8 cellular contexts compared by ENCODE assay signal in the genomic region with DNA sequence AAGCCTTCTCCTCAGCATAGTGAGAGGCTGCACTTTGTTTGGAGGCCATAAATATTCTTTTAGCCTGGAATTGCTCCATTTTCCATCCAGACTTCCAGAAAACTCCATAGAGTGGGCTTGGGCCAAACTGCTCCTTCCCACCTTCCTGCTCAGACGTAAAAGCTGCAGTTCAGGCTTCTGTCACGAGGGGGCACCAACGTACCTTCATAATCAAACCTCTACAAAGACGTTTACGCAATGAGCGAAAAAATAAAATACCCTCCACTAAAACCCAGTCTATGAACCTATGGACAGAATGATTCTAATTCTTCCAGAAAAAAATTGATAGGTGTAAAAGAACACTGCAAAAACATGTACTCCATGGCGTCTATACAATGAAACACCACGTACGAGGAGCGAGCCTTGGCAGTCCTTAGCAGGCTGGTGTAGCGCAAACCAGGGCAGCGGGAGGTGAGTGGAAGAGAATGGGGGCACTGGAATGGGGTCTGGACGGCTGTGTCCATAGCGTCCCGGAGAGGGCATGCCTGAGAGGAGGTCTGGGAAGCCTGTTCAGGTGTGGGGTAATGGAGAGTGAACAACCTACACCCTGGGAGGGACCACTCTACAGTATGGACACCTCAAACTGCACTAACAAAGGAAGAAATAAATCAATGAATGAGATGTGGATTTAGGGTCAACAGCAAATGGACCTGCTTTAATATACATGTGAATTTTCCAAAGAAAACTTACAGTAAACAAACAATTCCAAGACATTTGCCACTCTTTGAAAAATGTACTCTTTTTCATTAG. TPM values are rescaled to one million over a fixed set of nuclear protein-coding genes. Genes with fewer than 3 reads are reported as not detected.
A peak's percentile ranks its signal among the peaks of the same experiment; 100 is the strongest.
DNase-seq lines count a peak whose midpoint lies in the region.

No MANE protein-coding gene starts in this region.

- no peak overlapping the region for H3K27ac ChIP-seq in HUES6 (ENCODE audit: low read depth, low read length)
- no peak overlapping the region for H3K27ac ChIP-seq in neuronal stem cell (replicated peaks; ENCODE audit: low read length)
- no peak overlapping the region for H3K27ac ChIP-seq in stomach smooth muscle (ENCODE audit: low read length)

- H2BK5ac ChIP-seq in neuronal stem cell (ENCODE audit: low read length) = no peak overlapping the region

- WGBS in neuronal stem cell (ENCODE audit: extremely low coverage in 2 of 2, insufficient read length in 2 of 2, insufficient replicate concordance in 1 of 2), 2 donors = no CpG with 5 or more reads among the region's 15 CpGs

- no peak overlapping the region for H2BK15ac ChIP-seq in neuronal stem cell (ENCODE audit: low read length)

- H2AFZ ChIP-seq in neuronal stem cell (ENCODE audit: low read length) = peak overlapping the region; percentile 72

- H3K27me3 ChIP-seq in HUES6 (ENCODE audit: control insufficient read depth, insufficient read depth, low read length) = peaks cover 16% of the 10 kb centered on the region; the same call in 1 of the 2 replicates
- H3K27me3 ChIP-seq in neuronal stem cell (ENCODE audit: control insufficient read depth in 3 of 3, insufficient read depth in 3 of 3, low read depth in 1 of 3, low read length in 3 of 3) = no peaks in the 10 kb centered on the region
- H3K27me3 ChIP-seq in stomach smooth muscle (ENCODE audit: control insufficient read depth in 1 of 2, insufficient read depth in 2 of 2, low read length in 2 of 2) = peaks cover 0 to 7% of the 10 kb centered on the region in 2 donors

- H3K9ac ChIP-seq in HUES6 (ENCODE audit: low read length) = peak overlapping the region; percentile 15
- H3K9ac ChIP-seq in neuronal stem cell (ENCODE audit: low read depth, low read length, poor library complexity) = no peak overlapping the region
- H3K9ac ChIP-seq in stomach smooth muscle (ENCODE audit: low read length in 2 of 2) = peak overlapping the region; percentile 24 to 55

- no peaks in the 10 kb centered on the region for H3K79me1 ChIP-seq in neuronal stem cell (ENCODE audit: low read depth, low read length)

- no peaks in the 10 kb centered on the region; the same call in 1 of the 2 replicates for H3K4me1 ChIP-seq in HUES6 (ENCODE audit: control insufficient read depth, insufficient read depth, low read length)
- H3K4me1 ChIP-seq in neuronal stem cell (ENCODE audit: control insufficient read depth in 2 of 2, insufficient read depth in 1 of 2, low read depth in 1 of 2, low read length in 2 of 2) = no peaks in the 10 kb centered on the region
- peaks cover 10% of the 10 kb centered on the region for H3K4me1 ChIP-seq in stomach smooth muscle (ENCODE audit: control insufficient read depth, insufficient read depth, low read length)

- no peak overlapping the region for H2AK5ac ChIP-seq in neuronal stem cell (ENCODE audit: low read depth, low read length)

- H2BK12ac ChIP-seq in neuronal stem cell (ENCODE audit: low read length) = no peak overlapping the region

- no peak overlapping the region for H3K23ac ChIP-seq in neuronal stem cell (ENCODE audit: low read depth, low read length, poor library complexity)

- H4K91ac ChIP-seq in neuronal stem cell (ENCODE audit: low read depth, low read length, poor library complexity) = no peak overlapping the region

- DNase-seq in NCI-H510A treated with DMSO at 0.1 percent for 48 hours (lab: John Stamatoyannopoulos, UW) (peak; percentile 58), NCI-H510A (lab: John Stamatoyannopoulos, UW) (no peak), RKO (ENCODE audit: low spot score) (peak; percentile 66), foreskin melanocyte (peak; percentile 48), neuronal stem cell (ENCODE audit: low spot score) (peak; percentile 67)
- DNase-seq in activated naive CD4-positive, alpha-beta T cell (lab: John Stamatoyannopoulos, UW) = peak; percentile 21 to 65 (median 56)

- peak overlapping the region; percentile 42 for H3K4me2 ChIP-seq in neuronal stem cell (ENCODE audit: insufficient read depth, low read length, poor library complexity, severe bottlenecking)

- H4K8ac ChIP-seq in neuronal stem cell (ENCODE audit: low read depth, low read length) = no peak overlapping the region

- peak overlapping the region; percentile 55 for H3K4me3 ChIP-seq in HUES6 (ENCODE audit: low read depth, low read length)
- peak overlapping the region; percentile 11 to 72 for H3K4me3 ChIP-seq in neuronal stem cell (ENCODE audit: low read length in 2 of 2)
- H3K4me3 ChIP-seq in stomach smooth muscle (ENCODE audit: low read length in 2 of 2) = peak overlapping the region; percentile 28 to 76

- H3K36me3 ChIP-seq in HUES6 (ENCODE audit: control insufficient read depth, insufficient read depth, low read length) (no peaks in the 10 kb centered on the region), neuronal stem cell (replicated peaks in 1 of 2; ENCODE audit: control insufficient read depth in 2 of 2, insufficient read depth in 2 of 2, low read length in 2 of 2) (no peaks in the 10 kb centered on the region), stomach smooth muscle (ENCODE audit: control insufficient read depth in 2 of 2, insufficient read depth in 2 of 2, low read length in 2 of 2) (peaks cover 0 to 2% of the 10 kb centered on the region in 2 donors)

- no peak overlapping the region for H3K18ac ChIP-seq in neuronal stem cell (ENCODE audit: low read length)

- no peak overlapping the region for H3K14ac ChIP-seq in neuronal stem cell (ENCODE audit: low read length)

- no peak overlapping the region for H3K4ac ChIP-seq in neuronal stem cell (ENCODE audit: low read length)

- no peak overlapping the region for H2BK120ac ChIP-seq in neuronal stem cell (ENCODE audit: low read depth, low read length)

- no peaks in the 10 kb centered on the region for H3K9me3 ChIP-seq in HUES6 (ENCODE audit: control insufficient read depth, insufficient read depth, low read depth, low read length)
- no peaks in the 10 kb centered on the region for H3K9me3 ChIP-seq in neuronal stem cell (replicated peaks in 1 of 2; ENCODE audit: control insufficient read depth in 2 of 2, insufficient read depth in 1 of 2, low read depth in 1 of 2, low read length in 2 of 2)
- H3K9me3 ChIP-seq in stomach smooth muscle (ENCODE audit: control insufficient read depth in 2 of 2, low read length in 2 of 2) = no peaks in the 10 kb centered on the region

RNA-seq across cellular contexts. Expression of gene RAB40A, which starts 14.3 kb away (rescaled TPM):
- polyA plus RNA-seq in neuronal stem cell (2013, experiment 1 of 2) = 0.40 TPM
- polyA plus RNA-seq in neuronal stem cell (2013, experiment 2 of 2) = 0.37 TPM

RNA-seq across cellular contexts. Expression of gene TCEAL4, which starts 51.7 kb away (rescaled TPM):
- 81.0 TPM for polyA plus RNA-seq in neuronal stem cell (2013, experiment 1 of 2)
- polyA plus RNA-seq in neuronal stem cell (2013, experiment 2 of 2) = 83.3 TPM
